ENCODE assay signal across 9 cellular contexts in genomic region chr2:125638345-125638744, GRCh38.
"Had no signal": no experiment of that assay in that cellular context is flagged by ENCODE, and none has a peak within 500 bp of the region (broad histone marks: within the 10 kb centered on the region; RNA-seq: fewer than 3 reads in every experiment).

No MANE protein-coding gene starts in this region.

- H3K9me3 Mint-ChIP-seq: IgD-negative memory B cell had no signal

- H3K4me1 Mint-ChIP-seq: IgD-negative memory B cell had no signal

- H3K27me3 Mint-ChIP-seq: IgD-negative memory B cell had no signal

- H3K27ac ChIP-seq: HL-60, KMS-11 had no signal

- ATAC-seq: HepG2, K562 had no signal

- H3K9ac ChIP-seq: KMS-11 had no signal

- H3K27ac Mint-ChIP-seq: IgD-negative memory B cell had no signal

- FAIRE-seq: HepG2, HTR-8/SVneo, K562 had no signal

- DNase-seq: IMR-90, KBM-7, KG1 had no signal

- H3K36me3 Mint-ChIP-seq: IgD-negative memory B cell had no signal

- H3K4me3 ChIP-seq: K562 had no signal

- H3K4me2 ChIP-seq: KMS-11 had no signal
